Comparison of ENCODE assay signal across 8 cellular contexts in the genomic region with DNA sequence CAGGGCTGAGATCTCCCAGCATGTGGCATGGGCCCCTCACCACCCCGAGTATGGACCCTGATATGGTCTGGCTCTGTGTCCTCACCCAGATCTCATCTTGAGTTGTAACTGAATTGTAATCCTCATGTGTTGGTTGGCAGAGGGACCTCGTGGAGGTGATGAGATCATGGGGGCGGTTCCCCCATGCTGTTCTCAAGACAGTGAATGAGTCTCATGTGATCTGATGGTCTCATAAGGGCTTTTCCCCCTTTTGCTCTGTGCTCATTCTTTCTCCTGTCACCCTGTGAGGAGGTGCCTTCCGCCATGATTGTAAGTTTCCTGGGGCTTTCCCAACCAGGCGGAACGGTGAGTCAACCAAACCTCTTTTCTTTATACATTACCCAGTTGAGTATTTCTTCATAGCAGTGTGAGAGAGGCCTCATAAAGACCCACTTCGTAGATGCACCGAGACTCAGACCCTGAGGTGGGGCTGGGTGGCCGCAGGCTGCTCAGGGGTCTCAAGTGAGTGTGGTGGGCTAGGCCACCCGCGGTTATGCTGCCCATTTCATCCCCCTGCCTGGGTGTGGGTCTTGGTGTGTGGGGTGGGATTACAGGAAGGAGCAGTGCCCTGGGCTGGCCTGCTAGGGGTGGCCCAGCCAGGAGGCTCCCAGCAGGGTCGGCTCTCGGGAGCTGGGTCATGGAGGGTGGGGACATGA. TPM values are rescaled to one million over a fixed set of nuclear protein-coding genes. Genes with fewer than 3 reads are reported as not detected.
DNase-seq lines count a peak whose midpoint lies in the region; ATAC-seq, FAIRE-seq and TF ChIP-seq lines count a peak whose summit lies in the region.

No MANE protein-coding gene starts in this region.

- no peak overlapping the region for H2AFZ ChIP-seq in astrocyte (ENCODE audit: low read depth, low read length)

- H3K9me3 ChIP-seq in astrocyte (ENCODE audit: insufficient read depth, low read depth, low read length), result no peaks in the 10 kb centered on the region

- no peaks in the 10 kb centered on the region for H3K4me1 ChIP-seq in astrocyte (ENCODE audit: insufficient read depth, low read length)

- TF ChIP-seq CTCF in astrocyte (IDR thresholded peaks at IDR 0.05; ENCODE audit: insufficient read depth, low read depth, low read length), result no peak

- no peaks in the 10 kb centered on the region for H3K27me3 ChIP-seq in astrocyte (ENCODE audit: insufficient read depth, low read length)

- peaks cover 31% of the 10 kb centered on the region for H3K27me3 Mint-ChIP-seq in astrocyte (ENCODE audit: low read depth, unreplicated experiment)

- FAIRE-seq in astrocyte (lab: Jason Lieb, UNC), result no peak

- no peak overlapping the region for H3K4me3 ChIP-seq in astrocyte (ENCODE audit: insufficient read depth, low read depth, low read length)

- peak overlapping the region; percentile 80 for H3K27ac Mint-ChIP-seq in astrocyte (ENCODE audit: unreplicated experiment)

- no peak overlapping the region for H3K27ac ChIP-seq in astrocyte (ENCODE audit: low read depth, low read length)

- peaks cover 4% of the 10 kb centered on the region for H3K4me1 Mint-ChIP-seq in astrocyte (ENCODE audit: low read depth, unreplicated experiment)

- H4K20me1 ChIP-seq in astrocyte (ENCODE audit: insufficient read depth, low read length), result peaks cover 4% of the 10 kb centered on the region

- ATAC-seq in GM18498 (IDR thresholded peaks at IDR 0.05; ENCODE audit: unreplicated experiment) (peak; percentile 71), HG02763 (IDR thresholded peaks at IDR 0.05; ENCODE audit: unreplicated experiment) (peak; percentile 55)

- H3K36me3 Mint-ChIP-seq in astrocyte (ENCODE audit: low read depth, unreplicated experiment), result no peaks in the 10 kb centered on the region

- peak; percentile 74 for DNase-seq in SIG-M5 treated with dmso at 0.1 percent for 504 hours (lab: John Stamatoyannopoulos, UW; ENCODE audit: unreplicated experiment)
- DNase-seq in astrocyte (ENCODE audit: low read depth), result peak; percentile 44
- peak; percentile 75 to 76 for DNase-seq in stimulated activated CD4-positive, alpha-beta T cell treated with anti-CD3 and anti-CD28 coated beads, Interleukin-15, amount 100 ng/mL, for 48 hours (ENCODE audit: low read depth in 2 of 2)
- no peak for DNase-seq in NCI-H2171 (lab: John Stamatoyannopoulos, UW)
- DNase-seq in AML-193 (lab: John Stamatoyannopoulos, UW), result no peak
- no peak for DNase-seq in anterior cingulate cortex (lab: John Stamatoyannopoulos, UW)

- H3K36me3 ChIP-seq in astrocyte (ENCODE audit: insufficient read depth, low read length), result no peaks in the 10 kb centered on the region

- no peak overlapping the region for H3K4me2 ChIP-seq in astrocyte (ENCODE audit: low read length)

- no peaks in the 10 kb centered on the region for H3K79me2 ChIP-seq in astrocyte (ENCODE audit: insufficient read depth, low read length)

- no peak overlapping the region for H3K4me3 Mint-ChIP-seq in astrocyte (ENCODE audit: unreplicated experiment)

- peaks cover 3% of the 10 kb centered on the region for H3K9me3 Mint-ChIP-seq in astrocyte (ENCODE audit: unreplicated experiment)

- H3K9ac ChIP-seq in astrocyte (ENCODE audit: low read length), result no peak overlapping the region

RNA-seq across cellular contexts. Expression of gene GATA5, which starts 26.2 kb away (rescaled TPM):
- not detected in 2 replicates for total RNA-seq in astrocyte

Comparison
In these comparisons a context has a peak if more than half of its experiments do, and no peak if none do; other contexts are left out.
1. DNase-seq: peak in SIG-M5 treated with dmso at 0.1 percent for 504 hours (single experiment), astrocyte (single experiment) and stimulated activated CD4-positive, alpha-beta T cell treated with anti-CD3 and anti-CD28 coated beads, Interleukin-15, amount 100 ng/mL, for 48 hours (2 of 2); none in NCI-H2171 (single experiment), AML-193 (0 of 2) and anterior cingulate cortex (0 of 58).